Comparison of ENCODE assay signal across 8 cellular contexts in the genomic region with DNA sequence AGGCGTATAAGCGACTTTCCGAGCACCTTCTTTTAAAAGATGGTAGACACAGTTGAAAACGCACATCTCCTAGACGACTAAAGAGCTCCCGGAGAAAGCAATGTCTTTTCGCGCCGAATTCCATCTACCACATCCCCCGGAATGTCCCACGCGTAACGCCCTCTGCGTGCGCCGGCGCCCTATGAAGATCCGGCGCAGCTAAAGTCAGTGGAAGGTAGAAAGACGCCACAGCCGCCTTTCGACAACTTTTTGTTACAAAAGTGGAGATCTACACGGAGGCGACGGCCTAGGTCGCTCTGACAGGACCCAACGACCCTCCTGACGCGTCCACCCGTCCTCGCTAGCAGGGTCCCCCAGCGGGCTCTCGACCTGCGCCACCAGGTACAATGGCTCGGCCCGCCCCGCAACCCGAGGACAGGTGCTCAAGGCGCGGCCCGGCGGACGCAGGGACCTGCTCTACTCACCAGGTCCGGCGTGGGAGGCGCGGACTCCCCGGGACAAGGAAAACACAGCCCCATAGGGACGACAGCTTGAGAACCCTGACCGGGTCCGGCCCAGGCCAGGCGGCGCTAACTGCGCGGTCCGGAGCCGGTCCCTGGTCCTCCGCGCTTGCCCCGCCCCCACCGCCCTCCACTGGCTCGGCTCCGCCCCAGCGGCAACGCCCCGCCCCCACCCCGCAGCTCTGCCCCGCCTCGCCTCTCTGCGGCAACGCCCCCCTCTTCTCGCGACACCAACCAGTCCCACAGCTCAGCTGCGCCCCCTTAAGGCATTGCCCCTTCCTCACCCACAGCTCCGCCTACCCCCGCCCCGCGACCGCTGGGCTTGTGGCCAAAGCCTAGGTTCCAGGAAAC. TPM values are rescaled to one million over a fixed set of nuclear protein-coding genes. Genes with fewer than 3 reads are reported as not detected.
DNase-seq lines count a peak whose midpoint lies in the region; ATAC-seq and TF ChIP-seq lines count a peak whose summit lies in the region.

A gene with protein sequence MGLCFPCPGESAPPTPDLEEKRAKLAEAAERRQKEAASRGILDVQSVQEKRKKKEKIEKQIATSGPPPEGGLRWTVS (minus strand): TSS at position 571 of the 851 bp plus-strand sequence. CDS start 53 bp downstream, at position 518.

- peak within 1 kb of the TSS; percentile 84 for H3K27ac Mint-ChIP-seq in endodermal cell

- H3K27me3 Mint-ChIP-seq in endodermal cell (ENCODE audit: insufficient read depth) = peaks cover 14% of the 10 kb centered on the region

- no peaks in the 10 kb centered on the region for H3K36me3 ChIP-seq in endodermal cell (ENCODE audit: control insufficient read depth, insufficient read depth, low read length)

- WGBS in endodermal cell (ENCODE audit: insufficient coverage in 1 of 2, insufficient read length in 1 of 2), 2 experiments = 1 to 2% methylated on average over 27 to 79 of the region's 79 CpGs

- peak; percentile 92 for ATAC-seq in GM19467 (IDR thresholded peaks at IDR 0.05; ENCODE audit: unreplicated experiment)

- DNase-seq in COLO668 (lab: John Stamatoyannopoulos, UW; ENCODE audit: unreplicated experiment) = peak; percentile 98
- peak; percentile 76 for DNase-seq in HPDE6-E6E7 (ENCODE audit: extremely low spot score)
- peak; percentile 84 for DNase-seq in NOMO-1 treated with DMSO at 0.1 percent for 48 hours (lab: John Stamatoyannopoulos, UW; ENCODE audit: unreplicated experiment)
- peak; percentile 84 for DNase-seq in activated CD8-positive, alpha-beta memory T cell treated with anti-CD3 and anti-CD28 coated beads, Interleukin-2, amount 50 U/mL, for 1 hour (ENCODE audit: extremely low read depth)
- peak; percentile 99 for DNase-seq in endodermal cell
- DNase-seq in mesenteric fat pad (ENCODE audit: low spot score) = peak; percentile 98
- peak; percentile 89 for DNase-seq in stimulated activated CD8-positive, alpha-beta memory T cell treated with anti-CD3 and anti-CD28 coated beads, Interleukin-15, amount 100 ng/mL, for 1 hour (ENCODE audit: low read depth)

- H3K4me1 Mint-ChIP-seq in endodermal cell = peaks cover 5% of the 10 kb centered on the region

- H3K9me3 Mint-ChIP-seq in endodermal cell = peaks cover under 1% of the 10 kb centered on the region

- H3K9me3 ChIP-seq in endodermal cell (ENCODE audit: control insufficient read depth, low read length) = no peaks in the 10 kb centered on the region

- peak; percentile 76 for TF ChIP-seq CTCF in endodermal cell (conservative IDR thresholded peaks at IDR 0.05)

- peak within 1 kb of the TSS; percentile 89 for H3K4me3 ChIP-seq in endodermal cell (ENCODE audit: low read length)

- H3K27me3 ChIP-seq in endodermal cell (ENCODE audit: control insufficient read depth, insufficient read depth, low read length, poor library complexity, severe bottlenecking) = peaks cover 11% of the 10 kb centered on the region

- H3K4me1 ChIP-seq in endodermal cell (ENCODE audit: control insufficient read depth, insufficient read depth, low read length) = no peaks in the 10 kb centered on the region

- H3K9ac ChIP-seq in endodermal cell (ENCODE audit: extremely low read depth, low read length, poor library complexity, severe bottlenecking) = peak within 1 kb of the TSS; percentile 61

- H3K36me3 Mint-ChIP-seq in endodermal cell (ENCODE audit: low read depth) = no peaks in the 10 kb centered on the region

- H3K27ac ChIP-seq in endodermal cell (ENCODE audit: low read depth, low read length) = peak within 1 kb of the TSS; percentile 27

- H3K4me3 Mint-ChIP-seq in endodermal cell = peak within 1 kb of the TSS; percentile 80

RNA-seq across cellular contexts. Expression of the gene that starts here (rescaled TPM):
- 10 to 100 TPM in 1 of 2 donors, 1 to 10 TPM in 1; 9.8 to 22.6 TPM for total RNA-seq in endodermal cell
- 22.6 TPM for polyA plus RNA-seq in endodermal cell (2013, experiment 1 of 2)
- polyA plus RNA-seq in endodermal cell (2013, experiment 2 of 2) = 20.9 TPM
- 7.1 TPM for total RNA-seq in mesenteric fat pad

Comparison
In these comparisons a context has a peak if more than half of its experiments do, and no peak if none do; other contexts are left out.
1. Peak in every context shown above with its lines: DNase-seq, ATAC-seq, H3K4me3 ChIP-seq and H3K27ac ChIP-seq.